In the genomic region with DNA sequence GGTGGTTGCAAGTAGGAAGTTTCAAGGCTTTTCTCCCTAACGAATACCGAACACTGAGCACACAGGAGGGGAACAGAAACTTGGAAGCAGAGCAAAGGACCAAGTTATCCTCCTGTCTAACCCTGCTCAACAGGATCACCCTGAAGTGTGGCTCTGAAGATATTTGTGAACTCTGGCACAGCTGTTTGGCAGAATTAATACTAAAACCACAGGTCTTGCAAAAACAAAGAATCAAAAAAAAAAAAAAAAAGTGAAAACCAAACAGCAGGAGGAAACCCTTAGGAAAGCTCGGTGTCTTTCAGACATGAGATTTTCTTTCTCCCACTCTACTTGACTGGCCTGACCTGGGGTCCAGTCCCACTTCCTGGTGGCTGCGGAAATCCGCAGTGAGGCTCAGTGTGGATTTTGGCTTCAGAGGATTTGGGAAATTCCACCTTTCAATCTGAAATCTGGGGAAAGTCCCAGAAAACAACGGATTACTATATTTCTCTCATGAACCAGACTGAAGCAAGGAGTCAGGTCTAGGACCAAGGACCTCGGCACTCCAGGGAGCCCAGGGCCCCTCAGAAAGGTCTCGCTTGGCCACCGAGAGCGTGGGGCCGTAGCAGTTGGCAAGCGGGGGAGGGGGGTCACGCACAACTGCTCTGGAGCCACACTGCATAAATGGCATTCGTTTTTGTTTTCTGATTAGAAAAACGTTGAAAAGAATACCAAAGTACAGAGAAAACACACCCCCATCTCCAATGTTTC, we compare ENCODE assay signal across 8 cellular contexts. TPM values are rescaled to one million over a fixed set of nuclear protein-coding genes. Genes with fewer than 3 reads are reported as not detected.
A peak's percentile ranks its signal among the peaks of the same experiment; 100 is the strongest.
DNase-seq lines count a peak whose midpoint lies in the region; ATAC-seq, FAIRE-seq and TF ChIP-seq lines count a peak whose summit lies in the region.

No MANE protein-coding gene starts in this region.

- peak overlapping the region; percentile 100 for H3K27ac ChIP-seq in SU-DHL-6 (ENCODE audit: low read depth, low read length)
- H3K27ac ChIP-seq in muscle layer of duodenum (ENCODE audit: low read length): peak overlapping the region; percentile 67

- peaks cover 34% of the 10 kb centered on the region for H3F3A ChIP-seq in SU-DHL-6 (ENCODE audit: insufficient read depth)

- H3K4me3 ChIP-seq in SU-DHL-6 (ENCODE audit: insufficient read depth, low read length, poor library complexity, severe bottlenecking) (peak overlapping the region; percentile 80), epithelial cell of proximal tubule (ENCODE audit: low read depth, low read length) (peak overlapping the region; percentile 80), muscle layer of duodenum (ENCODE audit: low read depth in 1 of 2, low read length in 2 of 2) (peak overlapping the region; percentile 82 to 87)

- no peak overlapping the region for H2AFZ ChIP-seq in SU-DHL-6 (ENCODE audit: low read depth, low read length, severe bottlenecking)

- ATAC-seq in GM21723 (IDR thresholded peaks at IDR 0.05; ENCODE audit: unreplicated experiment): no peak
- no peak for ATAC-seq in HG02642 (IDR thresholded peaks at IDR 0.05; ENCODE audit: poor library complexity, unreplicated experiment)

- peaks cover 0 to 8% of the 10 kb centered on the region in 2 donors for H3K4me1 ChIP-seq in muscle layer of duodenum (ENCODE audit: control insufficient read depth in 1 of 2, insufficient read depth in 2 of 2, low read length in 2 of 2)

- H3K9me2 ChIP-seq in SU-DHL-6 (replicated peaks; ENCODE audit: insufficient read depth, low read length): no peaks in the 10 kb centered on the region

- peaks cover 57% of the 10 kb centered on the region for H3K79me2 ChIP-seq in SU-DHL-6 (ENCODE audit: insufficient read depth, low read length)

- 0 out of 2 replicates have a peak, but pooled peaks cover 2% of the 10 kb centered on the region for H3K36me3 ChIP-seq in SU-DHL-6 (ENCODE audit: low read length)
- H3K36me3 ChIP-seq in muscle layer of duodenum (ENCODE audit: control insufficient read depth in 1 of 2, insufficient read depth in 2 of 2, low read length in 2 of 2): no peaks in the 10 kb centered on the region

- H3K9me3 ChIP-seq in SU-DHL-6 (ENCODE audit: insufficient read depth, low read length) (peaks cover 8% of the 10 kb centered on the region; the same call in 1 of the 2 replicates), muscle layer of duodenum (ENCODE audit: control insufficient read depth in 1 of 2, low read length in 2 of 2) (no peaks in the 10 kb centered on the region)

- peak; percentile 72 for FAIRE-seq in GM19239 (lab: Jason Lieb, UNC)

- DNase-seq in AG08395 (ENCODE audit: low spot score): peak; percentile 38
- no peak for DNase-seq in GM19239 (ENCODE audit: insufficient read length, low spot score)
- DNase-seq in epithelial cell of proximal tubule (ENCODE audit: low read depth): no peak
- no peak for DNase-seq in A172 (ENCODE audit: low spot score)

- TF ChIP-seq CTCF in SU-DHL-6 (IDR thresholded peaks at IDR 0.05; ENCODE audit: insufficient read depth, low read length, poor library complexity, severe bottlenecking) (no peak), epithelial cell of proximal tubule (conservative IDR thresholded peaks at IDR 0.05; ENCODE audit: low read depth, low read length) (no peak)

- no peaks in the 10 kb centered on the region for H3K27me3 ChIP-seq in SU-DHL-6 (ENCODE audit: low read length)
- no peaks in the 10 kb centered on the region for H3K27me3 ChIP-seq in muscle layer of duodenum (ENCODE audit: low read depth, low read length)

- H3K9ac ChIP-seq in SU-DHL-6 (ENCODE audit: low read length): peak overlapping the region; percentile 91

- H3K4me2 ChIP-seq in SU-DHL-6 (ENCODE audit: low read depth, low read length, poor library complexity, severe bottlenecking): peak overlapping the region; percentile 89

- no peaks in the 10 kb centered on the region for H4K20me1 ChIP-seq in SU-DHL-6 (ENCODE audit: low read depth, low read length)

RNA-seq across cellular contexts. Expression of a gene that starts 0.9 kb away (rescaled TPM):
- 11.9 and 14.3 TPM in 2 replicates for total RNA-seq in epithelial cell of proximal tubule
- 8.4 and 9.5 TPM in 2 replicates for total RNA-seq in A172 (2014; rRNA removed; shearing (Covaris generic))

RNA-seq across cellular contexts. Expression of a gene that starts 12.3 kb away (rescaled TPM):
- total RNA-seq in epithelial cell of proximal tubule: 3.0 and 5.5 TPM in 2 replicates
- 8.8 and 11.6 TPM in 2 replicates for total RNA-seq in A172 (2014; rRNA removed; shearing (Covaris generic))

RNA-seq across cellular contexts. Expression of a gene that starts 53.2 kb away (rescaled TPM):
- 16.9 and 19.1 TPM in 2 replicates for total RNA-seq in epithelial cell of proximal tubule
- 23.2 and 32.9 TPM in 2 replicates for total RNA-seq in A172 (2014; rRNA removed; shearing (Covaris generic))
